In the genomic region with DNA sequence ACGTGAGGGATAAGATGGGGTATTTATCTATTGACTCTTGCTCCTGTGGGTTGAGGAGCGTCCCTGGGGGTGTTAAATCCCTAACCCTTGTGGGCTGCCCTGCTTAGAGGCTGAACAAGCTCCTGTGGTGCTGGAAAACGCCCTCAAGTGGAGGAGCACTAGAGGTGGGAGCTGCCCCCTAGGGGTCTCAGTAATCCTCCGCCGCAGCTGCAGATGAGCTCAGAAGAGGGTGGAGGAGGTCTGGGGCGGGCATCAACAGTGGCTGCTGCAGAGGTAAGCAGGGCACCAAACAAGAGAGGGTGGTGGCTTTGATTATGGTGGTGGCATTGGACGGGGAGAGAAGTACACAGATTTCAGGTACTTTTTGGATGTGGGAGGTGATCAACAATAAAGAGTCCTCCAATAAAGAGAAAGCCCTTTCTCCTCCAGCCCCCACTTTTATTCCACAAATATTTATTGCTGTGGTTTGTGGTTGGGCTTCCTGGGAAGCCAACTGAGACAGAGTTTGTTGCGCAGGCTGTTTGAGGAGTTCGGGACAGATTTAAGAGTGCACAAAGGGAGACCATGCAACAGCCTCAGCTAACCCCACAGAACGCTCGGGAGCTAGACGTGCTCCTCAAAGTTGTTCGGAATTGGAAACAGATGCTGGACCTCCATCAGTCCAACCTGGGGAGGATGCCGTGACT, we compare ENCODE assay signal across 9 cellular contexts.
DNase-seq lines count a peak whose midpoint lies in the region; ATAC-seq and TF ChIP-seq lines count a peak whose summit lies in the region.
"Had no signal": no experiment of that assay in that cellular context is flagged by ENCODE, and none has a peak within 500 bp of the region (broad histone marks: within the 10 kb centered on the region; RNA-seq: fewer than 3 reads in every experiment).

No MANE protein-coding gene starts in this region.

- intact Hi-C loops in body of pancreas (cut with DNase I) (no loop called here), right cardiac atrium (cut with DNase I) (no loop called here)

- H3K27ac ChIP-seq in body of pancreas (no peak overlapping the region), right cardiac atrium (ENCODE audit: low read length) (no peak overlapping the region)
- H3K27ac ChIP-seq: skin epidermis had no signal

- H3K9me3 ChIP-seq in body of pancreas (no peaks in the 10 kb centered on the region), right cardiac atrium (ENCODE audit: control insufficient read depth, low read length) (no peaks in the 10 kb centered on the region)

- no peak for TF ChIP-seq POLR2A in body of pancreas (IDR thresholded peaks at IDR 0.05)

- H3K4me3 Mint-ChIP-seq in stimulated activated naive CD8-positive, alpha-beta T cell treated with anti-CD3 and anti-CD28 coated beads, Interleukin-15, Interleukin-2, amounts not matched to agents 100 ng/mL and 50 ng/mL, for 24 hours = peak overlapping the region; percentile 10
- H3K4me3 Mint-ChIP-seq in stimulated activated naive CD8-positive, alpha-beta T cell treated with anti-CD3 and anti-CD28 coated beads, Interleukin-15, amount 100 ng/mL, for 72 hours = peak overlapping the region in 1 of 2 donors; percentile 23

- H3K27ac Mint-ChIP-seq in stimulated activated naive CD8-positive, alpha-beta T cell treated with anti-CD3 and anti-CD28 coated beads, Interleukin-15, Interleukin-2, amounts not matched to agents 100 ng/mL and 50 ng/mL, for 24 hours = no peak overlapping the region
- peak overlapping the region in 1 of 2 donors; percentile 56 for H3K27ac Mint-ChIP-seq in stimulated activated naive CD8-positive, alpha-beta T cell treated with anti-CD3 and anti-CD28 coated beads, Interleukin-15, amount 100 ng/mL, for 72 hours

- H3K4me1 ChIP-seq in body of pancreas (peaks cover 10% of the 10 kb centered on the region), right cardiac atrium (ENCODE audit: control insufficient read depth, insufficient read depth, low read length) (no peaks in the 10 kb centered on the region)

- WGBS in body of pancreas, 2 donors = 67 to 75% methylated on average over 14 of the region's 14 CpGs
- WGBS in right cardiac atrium = 54% methylated on average over 14 of the region's 14 CpGs

- peaks cover 28% of the 10 kb centered on the region for H3K27me3 Mint-ChIP-seq in stimulated activated naive CD8-positive, alpha-beta T cell treated with anti-CD3 and anti-CD28 coated beads, Interleukin-15, Interleukin-2, amounts not matched to agents 100 ng/mL and 50 ng/mL, for 24 hours
- peaks cover 36% of the 10 kb centered on the region for H3K27me3 Mint-ChIP-seq in stimulated activated naive CD8-positive, alpha-beta T cell treated with anti-CD3 and anti-CD28 coated beads, Interleukin-15, amount 100 ng/mL, for 72 hours

- no peak overlapping the region for H3K4me3 ChIP-seq in body of pancreas
- H3K4me3 ChIP-seq in right cardiac atrium (ENCODE audit: low read length) = no peak overlapping the region

- H3K9me3 Mint-ChIP-seq in stimulated activated naive CD8-positive, alpha-beta T cell treated with anti-CD3 and anti-CD28 coated beads, Interleukin-15, Interleukin-2, amounts not matched to agents 100 ng/mL and 50 ng/mL, for 24 hours = no peaks in the 10 kb centered on the region
- H3K9me3 Mint-ChIP-seq in stimulated activated naive CD8-positive, alpha-beta T cell treated with anti-CD3 and anti-CD28 coated beads, Interleukin-15, amount 100 ng/mL, for 72 hours = no peaks in the 10 kb centered on the region

- no peak for DNase-seq in stimulated activated naive CD8-positive, alpha-beta T cell treated with anti-CD3 and anti-CD28 coated beads, Interleukin-15, amount 100 ng/mL, for 72 hours
- DNase-seq in RPMI8226 (peak; percentile 4), iPS-NIHi7 (ENCODE audit: extremely low spot score) (peak; percentile 80), foreskin melanocyte (no peak), body of pancreas (no peak), right cardiac atrium (no peak), omental fat pad (ENCODE audit: low spot score) (no peak)

- no peaks in the 10 kb centered on the region for H3K36me3 ChIP-seq in body of pancreas (replicated peaks in 1 of 2; ENCODE audit: insufficient read depth in 1 of 2, low read depth in 2 of 2)

- H3K27me3 ChIP-seq in body of pancreas (no peaks in the 10 kb centered on the region), right cardiac atrium (ENCODE audit: control insufficient read depth, insufficient read depth) (no peaks in the 10 kb centered on the region)

- ATAC-seq in stimulated activated naive CD8-positive, alpha-beta T cell treated with anti-CD3 and anti-CD28 coated beads, Interleukin-15, amount 100 ng/mL, for 72 hours = no peak
- no peak for ATAC-seq in body of pancreas
- no peak for ATAC-seq in right cardiac atrium
- no peak for ATAC-seq in omental fat pad (ENCODE audit: low FRiP score)

- no peaks in the 10 kb centered on the region for H3K36me3 Mint-ChIP-seq in stimulated activated naive CD8-positive, alpha-beta T cell treated with anti-CD3 and anti-CD28 coated beads, Interleukin-15, Interleukin-2, amounts not matched to agents 100 ng/mL and 50 ng/mL, for 24 hours (ENCODE audit: low read depth)

- TF ChIP-seq CTCF in body of pancreas (IDR thresholded peaks at IDR 0.05) (no peak), omental fat pad (IDR thresholded peaks at IDR 0.05) (no peak)

- peaks cover 6% of the 10 kb centered on the region for H3K4me1 Mint-ChIP-seq in stimulated activated naive CD8-positive, alpha-beta T cell treated with anti-CD3 and anti-CD28 coated beads, Interleukin-15, Interleukin-2, amounts not matched to agents 100 ng/mL and 50 ng/mL, for 24 hours (ENCODE audit: low read depth)
- H3K4me1 Mint-ChIP-seq in stimulated activated naive CD8-positive, alpha-beta T cell treated with anti-CD3 and anti-CD28 coated beads, Interleukin-15, amount 100 ng/mL, for 72 hours = peaks cover 9% of the 10 kb centered on the region

Comparison
In these comparisons a context has a peak if more than half of its experiments do, and no peak if none do; other contexts are left out.
1. DNase-seq: peak in RPMI8226 (single experiment) and iPS-NIHi7 (single experiment); none in stimulated activated naive CD8-positive, alpha-beta T cell treated with anti-CD3 and anti-CD28 coated beads, Interleukin-15, amount 100 ng/mL, for 72 hours (0 of 2), foreskin melanocyte (single experiment), body of pancreas (0 of 4), right cardiac atrium (0 of 3) and omental fat pad (single experiment).